Comparison of ENCODE assay signal across 33 cellular contexts in the genomic region with DNA sequence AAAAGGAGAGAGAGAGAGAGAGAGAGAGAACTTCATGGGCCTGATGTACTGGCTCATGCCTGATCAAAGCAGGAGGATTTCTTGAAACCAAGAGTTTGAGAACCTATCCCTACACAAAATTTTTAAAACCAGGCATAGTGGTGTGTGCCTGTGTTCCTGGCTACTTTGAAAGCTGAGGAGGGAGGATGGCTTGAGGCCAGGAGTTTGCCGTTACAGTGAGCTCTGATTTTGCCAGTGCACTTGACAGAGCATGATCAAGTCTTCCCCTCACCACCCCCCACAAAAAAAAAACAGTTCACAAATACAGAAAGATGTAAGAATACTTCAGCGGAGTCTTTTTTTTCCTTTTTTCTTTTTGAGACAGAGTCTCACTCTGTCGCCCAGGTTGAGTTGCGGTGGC.
"Had no signal": no experiment of that assay in that cellular context is flagged by ENCODE, and none has a peak within 500 bp of the region (broad histone marks: within the 10 kb centered on the region; RNA-seq: fewer than 3 reads in every experiment).

No MANE protein-coding gene starts in this region.

- H3K27ac Mint-ChIP-seq: activated CD4-positive, alpha-beta memory T cell treated with anti-CD3 and anti-CD28 coated beads, Interleukin-2, amount 10 ng/mL, durations not matched to agents 7 days and 5 days; activated naive CD8-positive, alpha-beta T cell treated with anti-CD3 and anti-CD28 coated beads for 36 hours; T-cell had no signal

- H3K4me1 Mint-ChIP-seq: activated naive CD8-positive, alpha-beta T cell treated with anti-CD3 and anti-CD28 coated beads for 36 hours had no signal

- H3K4me3 Mint-ChIP-seq: activated CD4-positive, alpha-beta memory T cell treated with anti-CD3 and anti-CD28 coated beads, Interleukin-2, amount 10 ng/mL, durations not matched to agents 7 days and 5 days; activated naive CD8-positive, alpha-beta T cell treated with anti-CD3 and anti-CD28 coated beads for 36 hours; activated T-cell treated with anti-CD3 and anti-CD28 coated beads, Interleukin-2, amount 50 U/mL, for 4 hours; T-cell had no signal

- H3K4me3 ChIP-seq: PC-9 had no signal

- H3K27me3 Mint-ChIP-seq: activated CD4-positive, alpha-beta memory T cell treated with anti-CD3 and anti-CD28 coated beads, Interleukin-2, amount 10 ng/mL, durations not matched to agents 7 days and 5 days; activated naive CD8-positive, alpha-beta T cell treated with anti-CD3 and anti-CD28 coated beads for 36 hours; T-cell had no signal

- DNase-seq: activated CD4-positive, alpha-beta memory T cell treated with anti-CD3 and anti-CD28 coated beads, Interleukin-2, amount 10 ng/mL, durations not matched to agents 7 days and 5 days; activated CD4-positive, alpha-beta T cell treated with anti-CD3 and anti-CD28 coated beads for 1 hour; activated CD4-positive, alpha-beta T cell treated with anti-CD3 and anti-CD28 coated beads for 48 hours; activated CD4-positive, CD25-positive, alpha-beta regulatory T cell; activated CD8-positive, alpha-beta memory T cell treated with anti-CD3 and anti-CD28 coated beads for 24 hours; activated effector memory CD4-positive, alpha-beta T cell treated with anti-CD3 and anti-CD28 coated beads, Interleukin-2, amount 50 U/mL, for 16 hours; activated naive CD4-positive, alpha-beta T cell; activated naive CD4-positive, alpha-beta T cell treated with anti-CD3 and anti-CD28 coated beads, Interleukin-2, amount 50 U/mL, for 16 hours; activated naive CD8-positive, alpha-beta T cell treated with anti-CD3 and anti-CD28 coated beads for 36 hours; activated T-cell treated with anti-CD3 and anti-CD28 coated beads, Interleukin-2, amount 50 U/mL, for 4 hours; amniotic stem cell; aorta; brain microvascular endothelial cell; central memory CD4-positive, alpha-beta T cell; MM.1S; MV-4-11; NCI-H1092; NCI-H1436 treated with DMSO at 0.1 percent for 48 hours; NCI-H1694 treated with DMSO at 0.1 percent for 48 hours; NCI-H2029; NCI-H345; NCI-H526; NCI-H748 treated with DMSO at 0.1 percent for 48 hours; NK-92 treated with Interleukin-12 subunit alpha and Interleukin-12 subunit beta, amount 100 ng/mL, for 24 hours; PC-9; SIG-M5; T-cell; T-helper 9 cell had no signal

- ATAC-seq: activated T-cell treated with anti-CD3 and anti-CD28 coated beads, Interleukin-2, amount 50 U/mL, for 4 hours; Right ventricle myocardium inferior; SK-N-SH treated with all-trans-retinoic acid at 6 μM for 48 hours; T-cell had no signal

- H3K27me3 ChIP-seq: brain microvascular endothelial cell had no signal

- H3K9me3 Mint-ChIP-seq: activated CD4-positive, alpha-beta memory T cell treated with anti-CD3 and anti-CD28 coated beads, Interleukin-2, amount 10 ng/mL, durations not matched to agents 7 days and 5 days; activated naive CD8-positive, alpha-beta T cell treated with anti-CD3 and anti-CD28 coated beads for 36 hours; activated T-cell treated with anti-CD3 and anti-CD28 coated beads, Interleukin-2, amount 50 U/mL, for 4 hours; T-cell had no signal

- H3K27ac ChIP-seq: brain microvascular endothelial cell, KMS-11, PC-9, RWPE1, VCaP had no signal
